In genomic region chr22:30717952-30718351, GRCh38 we compare ENCODE assay signal across 26 cellular contexts. TPM values are rescaled to one million over a fixed set of nuclear protein-coding genes. Genes with fewer than 3 reads are reported as not detected.
A peak's percentile ranks its signal among the peaks of the same experiment; 100 is the strongest.
DNase-seq lines count a peak whose midpoint lies in the region; ATAC-seq, FAIRE-seq and TF ChIP-seq lines count a peak whose summit lies in the region.
"Had no signal": no experiment of that assay in that cellular context is flagged by ENCODE, and none has a peak within 500 bp of the region (broad histone marks: within the 10 kb centered on the region; RNA-seq: fewer than 3 reads in every experiment).

No MANE protein-coding gene starts in this region.

- BruUV-seq in endothelial cell of umbilical vein (replicated peaks; lab: Mats Ljungman, UMichigan): no TSS peak

- no peaks in the 10 kb centered on the region for H3K9me3 ChIP-seq in RWPE2 (ENCODE audit: severe bottlenecking)
- H3K9me3 ChIP-seq in endothelial cell of umbilical vein (replicated peaks; ENCODE audit: control insufficient read depth, insufficient read depth, low read length): no peaks in the 10 kb centered on the region
- H3K9me3 ChIP-seq: BLaER1 treated with 17β-estradiol and CSF1 and Interleukin-3, amounts not matched to agents 10 nM and 100 nM; esophagus squamous epithelium; gastrocnemius medialis; lower lobe of right lung had no signal

- H3K27ac ChIP-seq in RWPE2 (ENCODE audit: poor library complexity, severe bottlenecking): peak overlapping the region; percentile 58
- H3K27ac ChIP-seq in endothelial cell of umbilical vein (ENCODE audit: insufficient read depth, low read depth, low read length): peak overlapping the region; percentile 39
- H3K27ac ChIP-seq in skin epidermis: peak overlapping the region in 12 of 21 experiments; percentile 11 to 79 (median 50)
- H3K27ac ChIP-seq in brain microvascular endothelial cell: no peak overlapping the region
- H3K27ac ChIP-seq: esophagus squamous epithelium, gastrocnemius medialis, lower lobe of right lung had no signal

- H3K9ac ChIP-seq in endothelial cell of umbilical vein (replicated peaks; ENCODE audit: extremely low read depth, insufficient read depth, low read length): no peak overlapping the region

- DNase-seq in EL (peak; percentile 18), RWPE2 (ENCODE audit: low spot score) (no peak), endothelial cell of umbilical vein (ENCODE audit: low read depth, low spot score) (no peak), cerebellum (ENCODE audit: low spot score) (no peak), brain microvascular endothelial cell (no peak)
- DNase-seq: activated CD4-positive, alpha-beta T cell treated with anti-CD3 and anti-CD28 coated beads, Interleukin-2, amount 10 ng/mL, durations not matched to agents 7 days and 5 days; activated gamma-delta T cell; activated naive CD8-positive, alpha-beta T cell treated with anti-CD3 and anti-CD28 coated beads for 36 hours; activated T-cell treated with anti-CD3 and anti-CD28 coated beads, Interleukin-2, amount 50 U/mL, for 1 hour; COR-L47; esophagus squamous epithelium; gastrocnemius medialis; KBM-7; lower lobe of right lung; natural killer cell; NCI-H1092 treated with DMSO at 0.1 percent for 48 hours; NCI-H187; NCI-H82; occipital lobe; stimulated activated CD4-positive, alpha-beta T cell treated with anti-CD3 and anti-CD28 coated beads, Interleukin-2, amount 100 ng/mL, for 24 hours; stimulated activated naive CD8-positive, alpha-beta T cell treated with anti-CD3 and anti-CD28 coated beads, Interleukin-15, amount 100 ng/mL, for 72 hours; T1000 had no signal

- FAIRE-seq in endothelial cell of umbilical vein (lab: Jason Lieb, UNC): no peak

- H3K36me3 ChIP-seq in RWPE2 (ENCODE audit: low read depth) (no peaks in the 10 kb centered on the region), endothelial cell of umbilical vein (ENCODE audit: control insufficient read depth in 2 of 2, extremely low read depth in 1 of 2, insufficient read depth in 2 of 2, low read length in 2 of 2) (no peaks in the 10 kb centered on the region), brain microvascular endothelial cell (replicated peaks) (no peaks in the 10 kb centered on the region)
- H3K36me3 ChIP-seq: BLaER1 treated with 17β-estradiol and CSF1 and Interleukin-3, amounts not matched to agents 10 nM and 100 nM; esophagus squamous epithelium; gastrocnemius medialis; lower lobe of right lung had no signal

- H3K79me2 ChIP-seq in endothelial cell of umbilical vein (ENCODE audit: control insufficient read depth, insufficient read depth, low read length): no peaks in the 10 kb centered on the region

- dilution Hi-C loops in endothelial cell of umbilical vein (cut with MboI; ENCODE audit: extremely low pct_ligation_motif_present, low sequenced_read_pairs): no loop called here

- intact Hi-C loops in endothelial cell of umbilical vein (cut with micrococcal nuclease): no loop called here

- H2AFZ ChIP-seq in endothelial cell of umbilical vein (ENCODE audit: low read depth, low read length): no peak overlapping the region

- TF ChIP-seq POLR2A in endothelial cell of umbilical vein (IDR thresholded peaks at IDR 0.05; ENCODE audit: low read depth, low read length): no peak

- H3K4me1 ChIP-seq in RWPE2 (ENCODE audit: insufficient read depth, poor library complexity, severe bottlenecking) (peaks cover 17% of the 10 kb centered on the region), endothelial cell of umbilical vein (ENCODE audit: control insufficient read depth, extremely low read depth, insufficient read depth, low read length) (peaks cover 13% of the 10 kb centered on the region)
- H3K4me1 ChIP-seq: esophagus squamous epithelium, lower lobe of right lung had no signal

- TF ChIP-seq CTCF in RWPE2 (IDR thresholded peaks at IDR 0.05; ENCODE audit: poor library complexity, severe bottlenecking) (no peak), endothelial cell of umbilical vein (IDR thresholded peaks at IDR 0.05; ENCODE audit: extremely low read depth in 1 of 2, insufficient read depth in 1 of 2, low read depth in 1 of 2, low read length in 2 of 2) (no peak), brain microvascular endothelial cell (IDR thresholded peaks at IDR 0.05; ENCODE audit: low read depth, low read length, missing control alignments) (no peak)

- POLR2A ChIA-PET in endothelial cell of umbilical vein (lab: Charles Lee): interaction anchor here (0.5 kb wide), 1 partner anchor 29 kb away, joined by 3 read pairs; no protein-coding TSS in a partner anchor

- 0 out of 3 replicates have a peak, but pooled peaks have one; percentile 21 for ATAC-seq in RWPE2 (ENCODE audit: low read depth)
- no peak for ATAC-seq in HG03135 (IDR thresholded peaks at IDR 0.05; ENCODE audit: unreplicated experiment)
- ATAC-seq: gastrocnemius medialis; natural killer cell; stimulated activated naive CD8-positive, alpha-beta T cell treated with anti-CD3 and anti-CD28 coated beads, Interleukin-15, amount 100 ng/mL, for 72 hours; WTC11 had no signal

- in situ Hi-C loops in brain microvascular endothelial cell (cut with HindIII; ENCODE audit: low pct_ligation_motif_present, low sequenced_read_pairs): no loop called here

- H4K20me1 ChIP-seq in endothelial cell of umbilical vein (replicated peaks; ENCODE audit: control insufficient read depth, extremely low read depth, insufficient read depth, low read length): no peaks in the 10 kb centered on the region
- H4K20me1 ChIP-seq: BLaER1 treated with 17β-estradiol and CSF1 and Interleukin-3, amounts not matched to agents 10 nM and 100 nM had no signal

- no peaks in the 10 kb centered on the region for H3K9me1 ChIP-seq in endothelial cell of umbilical vein (replicated peaks; ENCODE audit: control insufficient read depth, extremely low read depth, insufficient read depth, low read length)

- no peaks in the 10 kb centered on the region for H3K27me3 ChIP-seq in RWPE2 (ENCODE audit: insufficient read depth, poor library complexity, severe bottlenecking)
- no peaks in the 10 kb centered on the region for H3K27me3 ChIP-seq in endothelial cell of umbilical vein (ENCODE audit: control insufficient read depth in 2 of 2, insufficient read depth in 2 of 2, low read length in 2 of 2)
- no peaks in the 10 kb centered on the region for H3K27me3 ChIP-seq in brain microvascular endothelial cell (replicated peaks)
- H3K27me3 ChIP-seq: BLaER1 treated with 17β-estradiol and CSF1 and Interleukin-3, amounts not matched to agents 10 nM and 100 nM; esophagus squamous epithelium; gastrocnemius medialis had no signal

- CTCF ChIA-PET in endothelial cell of umbilical vein (lab: Charles Lee): interaction anchor here (0.8 to 1.4 kb wide), 3 partner anchors 18 to 83 kb away, joined by 3 to 10 read pairs (median 4); no protein-coding TSS in a partner anchor

- H3K4me2 ChIP-seq in endothelial cell of umbilical vein (ENCODE audit: insufficient read depth, low read length): no peak overlapping the region

- no peak overlapping the region for H3K4me3 ChIP-seq in RWPE2 (ENCODE audit: severe bottlenecking)
- no peak overlapping the region for H3K4me3 ChIP-seq in endothelial cell of umbilical vein (replicated peaks in 1 of 3; ENCODE audit: insufficient read depth in 1 of 3, low read depth in 1 of 3, low read length in 3 of 3)
- no peak overlapping the region for H3K4me3 ChIP-seq in skin epidermis
- no peak overlapping the region for H3K4me3 ChIP-seq in brain microvascular endothelial cell (ENCODE audit: low read depth, low read length)
- H3K4me3 ChIP-seq: BLaER1 treated with 17β-estradiol and CSF1 and Interleukin-3, amounts not matched to agents 10 nM and 100 nM; esophagus squamous epithelium; gastrocnemius medialis; lower lobe of right lung had no signal

TF ChIP-seq in endothelial cell of umbilical vein, 7 proteins besides CTCF, POLR2A, EP300 and RAD21:
- no peak for TF ChIP-seq JUN (IDR thresholded peaks at IDR 0.05; ENCODE audit: borderline replicate concordance, insufficient read depth, insufficient read length, low read depth)
- no peak for TF ChIP-seq POLR2AphosphoS5 (IDR thresholded peaks at IDR 0.05; ENCODE audit: insufficient read depth, low read depth, low read length)
- no peak for TF ChIP-seq EZH2 (IDR thresholded peaks at IDR 0.05; ENCODE audit: borderline replicate concordance, low read depth, low read length, severe bottlenecking)
- no peak for TF ChIP-seq MYC (IDR thresholded peaks at IDR 0.05; ENCODE audit: low read depth, low read length)
- TF ChIP-seq GATA2 (IDR thresholded peaks at IDR 0.05; ENCODE audit: insufficient read depth, insufficient read length, low read depth, low read length): no peak
- TF ChIP-seq MAX (IDR thresholded peaks at IDR 0.05; ENCODE audit: insufficient read depth, insufficient read length): no peak
- no peak for TF ChIP-seq FOS (IDR thresholded peaks at IDR 0.05; ENCODE audit: borderline replicate concordance, insufficient read depth, low read length)
TF ChIP-seq in endothelial cell of umbilical vein: peak in this region for 0.

RNA-seq across cellular contexts. Expression of gene OSBP2, which starts 23.3 kb away (rescaled TPM):
- total RNA-seq in endothelial cell of umbilical vein (6.5 and 7.5 TPM in 2 replicates), cerebellum (26.7 TPM)
- polyA plus RNA-seq in endothelial cell of umbilical vein: 4.1 and 4.3 TPM in 2 replicates
- polyA plus RNA-seq in endothelial cell of umbilical vein (2011; cell fraction: cytosol; rRNA removed): 2.9 and 3.6 TPM in 2 replicates
- 4.3 and 5.9 TPM in 2 replicates for polyA plus RNA-seq in endothelial cell of umbilical vein (2011; cell fraction: nucleus; rRNA removed)
- 2.8 and 3.4 TPM in 2 replicates for polyA plus RNA-seq in endothelial cell of umbilical vein (2012)
- polyA minus RNA-seq in endothelial cell of umbilical vein: 7.8 and 8.4 TPM in 2 replicates
- polyA minus RNA-seq in endothelial cell of umbilical vein (2011; cell fraction: cytosol; rRNA and poly(A)+ RNA removed): 56.5 TPM
- 5.9 and 9.7 TPM in 2 replicates for polyA minus RNA-seq in endothelial cell of umbilical vein (2011; cell fraction: nucleus; rRNA and poly(A)+ RNA removed)

RNA-seq across cellular contexts. Expression of gene DUSP18, which starts 50.3 kb away (rescaled TPM):
- 17.5 and 18.3 TPM in 2 replicates for total RNA-seq in endothelial cell of umbilical vein
- 30.1 and 32.9 TPM in 2 replicates for polyA plus RNA-seq in endothelial cell of umbilical vein
- polyA plus RNA-seq in endothelial cell of umbilical vein (2011; cell fraction: cytosol; rRNA removed): 17.1 and 17.9 TPM in 2 replicates
- 15.6 TPM in 2 replicates for polyA plus RNA-seq in endothelial cell of umbilical vein (2011; cell fraction: nucleus; rRNA removed)
- polyA plus RNA-seq in endothelial cell of umbilical vein (2012): 11.7 and 11.9 TPM in 2 replicates
- polyA minus RNA-seq in endothelial cell of umbilical vein: 33.7 and 34.7 TPM in 2 replicates
- 1.6 TPM for polyA minus RNA-seq in endothelial cell of umbilical vein (2011; cell fraction: cytosol; rRNA and poly(A)+ RNA removed)
- polyA minus RNA-seq in endothelial cell of umbilical vein (2011; cell fraction: nucleus; rRNA and poly(A)+ RNA removed): 5.7 and 7.4 TPM in 2 replicates
- total RNA-seq in cerebellum: 29.3 TPM
